In the genomic region with DNA sequence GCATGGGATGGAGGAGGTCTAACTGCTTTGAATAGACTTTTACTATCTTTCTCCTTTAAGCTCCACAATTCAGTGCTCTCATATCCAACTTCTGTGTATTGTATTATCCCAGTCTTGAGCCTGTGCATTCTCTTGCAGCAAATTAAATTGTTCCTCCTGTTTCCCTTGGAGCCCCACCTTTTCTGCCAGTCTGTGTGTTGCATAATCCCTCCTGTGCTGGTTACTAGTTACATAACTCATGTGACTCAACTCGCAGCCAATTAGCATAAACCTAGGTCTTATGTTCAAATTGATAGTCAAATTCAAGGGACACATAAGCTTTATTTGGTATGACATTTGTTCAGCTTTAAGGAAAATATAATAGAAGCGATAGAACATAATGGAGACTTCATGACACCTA, we compare ENCODE assay signal across 25 cellular contexts.
"Had no signal": no experiment of that assay in that cellular context is flagged by ENCODE, and none has a peak within 500 bp of the region (broad histone marks: within the 10 kb centered on the region; RNA-seq: fewer than 3 reads in every experiment).

No MANE protein-coding gene starts in this region.

- H3K27me3 ChIP-seq: ascending aorta had no signal

- H3K4me1 Mint-ChIP-seq: activated CD4-positive, alpha-beta T cell treated with anti-CD3 and anti-CD28 coated beads, Interleukin-2, amount 10 ng/mL, durations not matched to agents 7 days and 5 days; activated naive CD4-positive, alpha-beta T cell treated with anti-CD3 and anti-CD28 coated beads, Interleukin-2, amount 50 U/mL, for 24 hours; activated naive CD8-positive, alpha-beta T cell treated with anti-CD3 and anti-CD28 coated beads, Interleukin-2, amount 10 ng/mL, durations not matched to agents 7 days and 5 days had no signal

- H3K36me3 ChIP-seq: ascending aorta had no signal

- H3K9me3 Mint-ChIP-seq: activated CD4-positive, alpha-beta T cell treated with anti-CD3 and anti-CD28 coated beads, Interleukin-2, amount 10 ng/mL, durations not matched to agents 7 days and 5 days; activated T-helper 2 cell treated with anti-CD3 and anti-CD28 coated beads, Interferon-gamma antibody, Interleukin-2, Interleukin-4, amounts not matched to agents 10 μg/mL and 5 μg/mL and 100 μg/mL, durations not matched to agents 14 hours and 24 hours and 36 hours had no signal

- H3K4me3 Mint-ChIP-seq: activated CD4-positive, alpha-beta T cell treated with anti-CD3 and anti-CD28 coated beads, Interleukin-2, amount 10 ng/mL, durations not matched to agents 7 days and 5 days; activated CD8-positive, alpha-beta T cell treated with anti-CD3 and anti-CD28 coated beads, Interleukin-2, amount 10 ng/mL, durations not matched to agents 7 days and 5 days; activated naive CD4-positive, alpha-beta T cell treated with anti-CD3 and anti-CD28 coated beads, Interleukin-2, amount 50 U/mL, for 24 hours; activated naive CD8-positive, alpha-beta T cell treated with anti-CD3 and anti-CD28 coated beads, Interleukin-2, amount 10 ng/mL, durations not matched to agents 7 days and 5 days; activated T-cell treated with anti-CD3 and anti-CD28 coated beads, Interleukin-2, amount 50 U/mL, for 24 hours had no signal

- ATAC-seq: activated CD8-positive, alpha-beta T cell treated with anti-CD3 and anti-CD28 coated beads, Interleukin-2, amount 10 ng/mL, durations not matched to agents 7 days and 5 days had no signal

- H3K36me3 Mint-ChIP-seq: activated naive CD4-positive, alpha-beta T cell treated with anti-CD3 and anti-CD28 coated beads, Interleukin-2, amount 50 U/mL, for 24 hours; activated naive CD8-positive, alpha-beta T cell treated with anti-CD3 and anti-CD28 coated beads, Interleukin-2, amount 10 ng/mL, durations not matched to agents 7 days and 5 days had no signal

- DNase-seq: activated CD4-positive, alpha-beta T cell treated with anti-CD3 and anti-CD28 coated beads, Interleukin-2, amount 10 ng/mL, durations not matched to agents 7 days and 5 days; activated CD4-positive, alpha-beta T cell treated with anti-CD3 and anti-CD28 coated beads, Interleukin-2, amount 50 U/mL, for 48 hours; activated CD8-positive, alpha-beta T cell treated with anti-CD3 and anti-CD28 coated beads, Interleukin-2, amount 10 ng/mL, durations not matched to agents 7 days and 5 days; activated gamma-delta T cell; activated naive CD4-positive, alpha-beta T cell treated with Interleukin-2 at 50 U/mL for 16 hours; activated naive CD8-positive, alpha-beta T cell treated with anti-CD3 and anti-CD28 coated beads, Interleukin-2, amount 10 ng/mL, durations not matched to agents 7 days and 5 days; activated T-cell treated with anti-CD3 and anti-CD28 coated beads, Interleukin-2, amount 50 U/mL, for 24 hours; amygdala; KG1; MM.1S; NCI-H1105; NCI-H1417 treated with DMSO at 0.1 percent for 48 hours; NCI-H187 treated with DMSO at 0.1 percent for 48 hours; NCI-H2081 treated with DMSO at 0.1 percent for 48 hours; NCI-H345; NCI-H526; NCI-H748 treated with DMSO at 0.1 percent for 48 hours; NK-92 treated with Interleukin-12 subunit alpha and Interleukin-12 subunit beta, amount 100 ng/mL, for 24 hours; Right ventricle myocardium superior; SW 1271; T1000 had no signal

- H3K27ac Mint-ChIP-seq: activated CD4-positive, alpha-beta T cell treated with anti-CD3 and anti-CD28 coated beads, Interleukin-2, amount 10 ng/mL, durations not matched to agents 7 days and 5 days; activated CD8-positive, alpha-beta T cell treated with anti-CD3 and anti-CD28 coated beads, Interleukin-2, amount 10 ng/mL, durations not matched to agents 7 days and 5 days; activated naive CD4-positive, alpha-beta T cell treated with anti-CD3 and anti-CD28 coated beads, Interleukin-2, amount 50 U/mL, for 24 hours; activated naive CD8-positive, alpha-beta T cell treated with anti-CD3 and anti-CD28 coated beads, Interleukin-2, amount 10 ng/mL, durations not matched to agents 7 days and 5 days; activated T-cell treated with anti-CD3 and anti-CD28 coated beads, Interleukin-2, amount 50 U/mL, for 24 hours; activated T-helper 2 cell treated with anti-CD3 and anti-CD28 coated beads, Interferon-gamma antibody, Interleukin-2, Interleukin-4, amounts not matched to agents 10 μg/mL and 5 μg/mL and 100 μg/mL, durations not matched to agents 14 hours and 24 hours and 36 hours had no signal

- H3K9me3 ChIP-seq: ascending aorta had no signal

- H3K27me3 Mint-ChIP-seq: activated CD4-positive, alpha-beta T cell treated with anti-CD3 and anti-CD28 coated beads, Interleukin-2, amount 10 ng/mL, durations not matched to agents 7 days and 5 days; activated naive CD4-positive, alpha-beta T cell treated with anti-CD3 and anti-CD28 coated beads, Interleukin-2, amount 50 U/mL, for 24 hours; activated naive CD8-positive, alpha-beta T cell treated with anti-CD3 and anti-CD28 coated beads, Interleukin-2, amount 10 ng/mL, durations not matched to agents 7 days and 5 days had no signal

- H3K4me3 ChIP-seq: ascending aorta, coronary artery had no signal

- H3K4me1 ChIP-seq: ascending aorta had no signal

- H3K27ac ChIP-seq: ascending aorta, coronary artery had no signal
